Comparison of ENCODE assay signal across 8 cellular contexts in the genomic region with DNA sequence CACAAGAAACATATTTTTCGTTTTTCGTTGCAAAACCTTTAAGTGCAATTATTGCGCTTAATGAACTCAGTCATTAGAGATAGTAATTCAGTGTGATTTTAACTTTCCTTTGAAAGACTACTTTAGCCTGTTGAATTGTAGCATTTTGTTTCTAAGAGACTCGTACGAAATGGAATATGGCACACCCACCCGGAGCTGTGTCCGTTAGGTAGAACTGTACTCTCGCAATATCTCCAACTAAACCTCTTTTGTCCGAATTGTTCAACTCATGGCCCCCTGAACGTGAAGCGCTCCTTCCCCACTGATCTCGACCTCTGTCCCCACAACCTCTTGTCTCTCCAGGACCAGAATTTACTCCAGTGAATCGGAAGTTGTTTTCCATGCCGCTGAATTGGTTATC. TPM values are rescaled to one million over a fixed set of nuclear protein-coding genes. Genes with fewer than 3 reads are reported as not detected.
A peak's percentile ranks its signal among the peaks of the same experiment; 100 is the strongest.
DNase-seq lines count a peak whose midpoint lies in the region; ATAC-seq and TF ChIP-seq lines count a peak whose summit lies in the region.

No MANE protein-coding gene starts in this region.

- CTCF ChIA-PET in WTC11 (lab: Charles Lee): interaction anchor here (0.9 to 2.9 kb wide), 2 partner anchors 13 to 73 kb away, joined by 3 to 13 read pairs; a partner anchor contains a TSS

- ATAC-seq in WTC11: no peak

- DNase-seq in ELR (ENCODE audit: low read depth) (peak; percentile 60), LHCN-M2 (ENCODE audit: low read depth) (peak; percentile 26), WTC11 (ENCODE audit: low spot score) (no peak), esophagus muscularis mucosa (ENCODE audit: extremely low spot score) (no peak), DMS153 (lab: John Stamatoyannopoulos, UW) (no peak), NCI-H2029 (lab: John Stamatoyannopoulos, UW) (no peak)
- DNase-seq in activated effector memory CD4-positive, alpha-beta T cell treated with Interleukin-2 at 50 U/mL for 16 hours: no peak

- peak overlapping the region; percentile 91 for H3K27ac Mint-ChIP-seq in WTC11

- H3K9me3 Mint-ChIP-seq in WTC11: no peaks in the 10 kb centered on the region

- peaks cover 34% of the 10 kb centered on the region for H3K4me1 Mint-ChIP-seq in WTC11

- H3K27me3 ChIP-seq in esophagus muscularis mucosa (no peaks in the 10 kb centered on the region), muscle layer of duodenum (ENCODE audit: low read depth, low read length) (no peaks in the 10 kb centered on the region)

- WGBS in esophagus muscularis mucosa: under 1% methylated on average over 14 of the region's 14 CpGs

- no peak for TF ChIP-seq EP300 in esophagus muscularis mucosa (IDR thresholded peaks at IDR 0.05)

- POLR2A ChIA-PET in WTC11 (lab: Charles Lee): interaction anchor here (0.6 to 1.9 kb wide), 5 partner anchors 13 to 889 kb away, joined by 3 to 8 read pairs (median 3); a partner anchor contains a TSS

- H3K4me1 ChIP-seq in esophagus muscularis mucosa: peaks cover 38 to 47% (median 44%) of the 10 kb centered on the region in 4 donors
- peaks cover 0 to 22% of the 10 kb centered on the region in 2 donors for H3K4me1 ChIP-seq in muscle layer of duodenum (ENCODE audit: control insufficient read depth in 1 of 2, insufficient read depth in 2 of 2, low read length in 2 of 2)

- H3K36me3 ChIP-seq in esophagus muscularis mucosa (peaks cover 0 to 3% (median 2%) of the 10 kb centered on the region in 4 donors), muscle layer of duodenum (ENCODE audit: control insufficient read depth in 1 of 2, insufficient read depth in 2 of 2, low read length in 2 of 2) (peaks cover 0 to 18% of the 10 kb centered on the region in 2 donors)

- H3K27me3 Mint-ChIP-seq in WTC11 (ENCODE audit: low read depth): no peaks in the 10 kb centered on the region; the same call in 1 of the 2 replicates

- no peak for TF ChIP-seq POLR2A in esophagus muscularis mucosa (IDR thresholded peaks at IDR 0.05; ENCODE audit: low read depth)

- H3K27ac ChIP-seq in esophagus muscularis mucosa (replicated peaks in 1 of 4) (peak overlapping the region; percentile 94 to 98 (median 96)), muscle layer of duodenum (ENCODE audit: low read length) (peak overlapping the region; percentile 99)

- intact Hi-C loops in esophagus muscularis mucosa (cut with DNase I): loop anchor here (5.0 kb wide), 1 partner anchor 155 kb away; a partner anchor contains a TSS

- no peaks in the 10 kb centered on the region for H3K9me3 ChIP-seq in esophagus muscularis mucosa
- H3K9me3 ChIP-seq in muscle layer of duodenum (ENCODE audit: control insufficient read depth in 1 of 2, low read length in 2 of 2): no peaks in the 10 kb centered on the region

- H3K4me3 ChIP-seq in esophagus muscularis mucosa (peak overlapping the region; percentile 72 to 84 (median 77)), muscle layer of duodenum (ENCODE audit: low read depth in 1 of 2, low read length in 2 of 2) (peak overlapping the region; percentile 84 to 93)

- peak overlapping the region; percentile 88 for H3K4me3 Mint-ChIP-seq in WTC11

- TF ChIP-seq CTCF in WTC11 (IDR thresholded peaks at IDR 0.05): no peak
- TF ChIP-seq CTCF in esophagus muscularis mucosa (IDR thresholded peaks at IDR 0.05): no peak

- peaks cover 7% of the 10 kb centered on the region; the same call in 1 of the 2 replicates for H3K36me3 Mint-ChIP-seq in WTC11

TF ChIP-seq in WTC11, 78 proteins besides CTCF, POLR2A, EP300 and RAD21 (continues in another document):
- TF ChIP-seq SOX15 (CRISPR knock-in tag; IDR thresholded peaks at IDR 0.05): no peak
- TF ChIP-seq, protein P1, sequence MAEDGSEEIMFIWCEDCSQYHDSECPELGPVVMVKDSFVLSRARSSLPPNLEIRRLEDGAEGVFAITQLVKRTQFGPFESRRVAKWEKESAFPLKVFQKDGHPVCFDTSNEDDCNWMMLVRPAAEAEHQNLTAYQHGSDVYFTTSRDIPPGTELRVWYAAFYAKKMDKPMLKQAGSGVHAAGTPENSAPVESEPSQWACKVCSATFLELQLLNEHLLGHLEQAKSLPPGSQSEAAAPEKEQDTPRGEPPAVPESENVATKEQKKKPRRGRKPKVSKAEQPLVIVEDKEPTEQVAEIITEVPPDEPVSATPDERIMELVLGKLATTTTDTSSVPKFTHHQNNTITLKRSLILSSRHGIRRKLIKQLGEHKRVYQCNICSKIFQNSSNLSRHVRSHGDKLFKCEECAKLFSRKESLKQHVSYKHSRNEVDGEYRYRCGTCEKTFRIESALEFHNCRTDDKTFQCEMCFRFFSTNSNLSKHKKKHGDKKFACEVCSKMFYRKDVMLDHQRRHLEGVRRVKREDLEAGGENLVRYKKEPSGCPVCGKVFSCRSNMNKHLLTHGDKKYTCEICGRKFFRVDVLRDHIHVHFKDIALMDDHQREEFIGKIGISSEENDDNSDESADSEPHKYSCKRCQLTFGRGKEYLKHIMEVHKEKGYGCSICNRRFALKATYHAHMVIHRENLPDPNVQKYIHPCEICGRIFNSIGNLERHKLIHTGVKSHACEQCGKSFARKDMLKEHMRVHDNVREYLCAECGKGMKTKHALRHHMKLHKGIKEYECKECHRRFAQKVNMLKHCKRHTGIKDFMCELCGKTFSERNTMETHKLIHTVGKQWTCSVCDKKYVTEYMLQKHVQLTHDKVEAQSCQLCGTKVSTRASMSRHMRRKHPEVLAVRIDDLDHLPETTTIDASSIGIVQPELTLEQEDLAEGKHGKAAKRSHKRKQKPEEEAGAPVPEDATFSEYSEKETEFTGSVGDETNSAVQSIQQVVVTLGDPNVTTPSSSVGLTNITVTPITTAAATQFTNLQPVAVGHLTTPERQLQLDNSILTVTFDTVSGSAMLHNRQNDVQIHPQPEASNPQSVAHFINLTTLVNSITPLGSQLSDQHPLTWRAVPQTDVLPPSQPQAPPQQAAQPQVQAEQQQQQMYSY (CRISPR knock-in tag; IDR thresholded peaks at IDR 0.05): no peak
- TF ChIP-seq NR3C1 (CRISPR knock-in tag; conservative IDR thresholded peaks at IDR 0.05; ENCODE audit: low read depth): no peak
- TF ChIP-seq, protein P2, sequence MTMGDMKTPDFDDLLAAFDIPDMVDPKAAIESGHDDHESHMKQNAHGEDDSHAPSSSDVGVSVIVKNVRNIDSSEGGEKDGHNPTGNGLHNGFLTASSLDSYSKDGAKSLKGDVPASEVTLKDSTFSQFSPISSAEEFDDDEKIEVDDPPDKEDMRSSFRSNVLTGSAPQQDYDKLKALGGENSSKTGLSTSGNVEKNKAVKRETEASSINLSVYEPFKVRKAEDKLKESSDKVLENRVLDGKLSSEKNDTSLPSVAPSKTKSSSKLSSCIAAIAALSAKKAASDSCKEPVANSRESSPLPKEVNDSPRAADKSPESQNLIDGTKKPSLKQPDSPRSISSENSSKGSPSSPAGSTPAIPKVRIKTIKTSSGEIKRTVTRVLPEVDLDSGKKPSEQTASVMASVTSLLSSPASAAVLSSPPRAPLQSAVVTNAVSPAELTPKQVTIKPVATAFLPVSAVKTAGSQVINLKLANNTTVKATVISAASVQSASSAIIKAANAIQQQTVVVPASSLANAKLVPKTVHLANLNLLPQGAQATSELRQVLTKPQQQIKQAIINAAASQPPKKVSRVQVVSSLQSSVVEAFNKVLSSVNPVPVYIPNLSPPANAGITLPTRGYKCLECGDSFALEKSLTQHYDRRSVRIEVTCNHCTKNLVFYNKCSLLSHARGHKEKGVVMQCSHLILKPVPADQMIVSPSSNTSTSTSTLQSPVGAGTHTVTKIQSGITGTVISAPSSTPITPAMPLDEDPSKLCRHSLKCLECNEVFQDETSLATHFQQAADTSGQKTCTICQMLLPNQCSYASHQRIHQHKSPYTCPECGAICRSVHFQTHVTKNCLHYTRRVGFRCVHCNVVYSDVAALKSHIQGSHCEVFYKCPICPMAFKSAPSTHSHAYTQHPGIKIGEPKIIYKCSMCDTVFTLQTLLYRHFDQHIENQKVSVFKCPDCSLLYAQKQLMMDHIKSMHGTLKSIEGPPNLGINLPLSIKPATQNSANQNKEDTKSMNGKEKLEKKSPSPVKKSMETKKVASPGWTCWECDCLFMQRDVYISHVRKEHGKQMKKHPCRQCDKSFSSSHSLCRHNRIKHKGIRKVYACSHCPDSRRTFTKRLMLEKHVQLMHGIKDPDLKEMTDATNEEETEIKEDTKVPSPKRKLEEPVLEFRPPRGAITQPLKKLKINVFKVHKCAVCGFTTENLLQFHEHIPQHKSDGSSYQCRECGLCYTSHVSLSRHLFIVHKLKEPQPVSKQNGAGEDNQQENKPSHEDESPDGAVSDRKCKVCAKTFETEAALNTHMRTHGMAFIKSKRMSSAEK (CRISPR knock-in tag; IDR thresholded peaks at IDR 0.05; ENCODE audit: borderline replicate concordance): no peak
- no peak for TF ChIP-seq TCF7 (CRISPR knock-in tag; IDR thresholded peaks at IDR 0.05; ENCODE audit: low read depth)
- no peak for TF ChIP-seq ZNF317 (CRISPR knock-in tag; IDR thresholded peaks at IDR 0.05; ENCODE audit: borderline replicate concordance, low read depth)
- TF ChIP-seq, protein P3, sequence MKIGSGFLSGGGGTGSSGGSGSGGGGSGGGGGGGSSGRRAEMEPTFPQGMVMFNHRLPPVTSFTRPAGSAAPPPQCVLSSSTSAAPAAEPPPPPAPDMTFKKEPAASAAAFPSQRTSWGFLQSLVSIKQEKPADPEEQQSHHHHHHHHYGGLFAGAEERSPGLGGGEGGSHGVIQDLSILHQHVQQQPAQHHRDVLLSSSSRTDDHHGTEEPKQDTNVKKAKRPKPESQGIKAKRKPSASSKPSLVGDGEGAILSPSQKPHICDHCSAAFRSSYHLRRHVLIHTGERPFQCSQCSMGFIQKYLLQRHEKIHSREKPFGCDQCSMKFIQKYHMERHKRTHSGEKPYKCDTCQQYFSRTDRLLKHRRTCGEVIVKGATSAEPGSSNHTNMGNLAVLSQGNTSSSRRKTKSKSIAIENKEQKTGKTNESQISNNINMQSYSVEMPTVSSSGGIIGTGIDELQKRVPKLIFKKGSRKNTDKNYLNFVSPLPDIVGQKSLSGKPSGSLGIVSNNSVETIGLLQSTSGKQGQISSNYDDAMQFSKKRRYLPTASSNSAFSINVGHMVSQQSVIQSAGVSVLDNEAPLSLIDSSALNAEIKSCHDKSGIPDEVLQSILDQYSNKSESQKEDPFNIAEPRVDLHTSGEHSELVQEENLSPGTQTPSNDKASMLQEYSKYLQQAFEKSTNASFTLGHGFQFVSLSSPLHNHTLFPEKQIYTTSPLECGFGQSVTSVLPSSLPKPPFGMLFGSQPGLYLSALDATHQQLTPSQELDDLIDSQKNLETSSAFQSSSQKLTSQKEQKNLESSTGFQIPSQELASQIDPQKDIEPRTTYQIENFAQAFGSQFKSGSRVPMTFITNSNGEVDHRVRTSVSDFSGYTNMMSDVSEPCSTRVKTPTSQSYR (CRISPR knock-in tag; IDR thresholded peaks at IDR 0.05): no peak

RNA-seq across cellular contexts. Expression of a gene that starts 0.8 kb away (rescaled TPM):
- total RNA-seq in LHCN-M2 (2014; rRNA removed) (104 and 114 TPM in 2 replicates), WTC11 (2021) (31.7 to 39.9 TPM (median 37.8 TPM) in 3 replicates), esophagus muscularis mucosa (10 to 100 TPM; 18.7 to 34.5 (median 26.3) TPM)
- 29.1 TPM for polyA plus RNA-seq in LHCN-M2 (2012)

Comparison
In these comparisons a context has a peak if more than half of its experiments do, and no peak if none do; other contexts are left out.
1. DNase-seq: peak in ELR (single experiment) and LHCN-M2 (single experiment); none in WTC11 (single experiment), esophagus muscularis mucosa (single experiment), DMS153 (single experiment), activated effector memory CD4-positive, alpha-beta T cell treated with Interleukin-2 at 50 U/mL for 16 hours (single experiment) and NCI-H2029 (single experiment).